In the genomic region with DNA sequence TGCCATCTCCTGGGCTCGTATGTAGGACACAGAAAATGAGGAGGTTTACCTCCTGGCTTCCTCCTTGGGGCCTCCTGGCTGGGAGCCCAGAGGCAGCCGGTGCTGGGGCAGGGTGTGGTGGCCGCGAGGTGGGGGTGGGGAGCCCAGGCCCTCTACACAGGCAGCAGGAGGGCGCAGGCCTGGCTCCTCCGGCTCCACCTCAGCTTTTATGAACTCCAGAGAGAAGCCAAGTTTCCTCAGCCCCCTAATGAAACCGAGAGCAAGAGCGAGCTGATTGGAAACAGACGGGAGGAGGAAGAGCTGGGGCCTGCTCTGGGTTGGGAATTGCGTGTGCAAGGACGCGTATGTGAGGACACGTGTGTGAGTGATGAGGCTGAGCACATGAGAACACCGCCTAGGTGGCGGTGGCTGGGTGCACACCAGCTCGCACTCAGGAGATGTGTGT, we compare ENCODE assay signal across 11 cellular contexts. TPM values are rescaled to one million over a fixed set of nuclear protein-coding genes. Genes with fewer than 3 reads are reported as not detected.
DNase-seq lines count a peak whose midpoint lies in the region; ATAC-seq and TF ChIP-seq lines count a peak whose summit lies in the region.
"Had no signal": no experiment of that assay in that cellular context is flagged by ENCODE, and none has a peak within 500 bp of the region (broad histone marks: within the 10 kb centered on the region; RNA-seq: fewer than 3 reads in every experiment).

No MANE protein-coding gene starts in this region.

- peak overlapping the region; percentile 58 for H3K9ac ChIP-seq in NT2/D1 (ENCODE audit: insufficient read length, low read depth)

- ATAC-seq in GM21717 (IDR thresholded peaks at IDR 0.05; ENCODE audit: unreplicated experiment), result no peak
- no peak for ATAC-seq in HG02763 (IDR thresholded peaks at IDR 0.05; ENCODE audit: unreplicated experiment)
- ATAC-seq: activated CD8-positive, alpha-beta T cell treated with anti-CD3 and anti-CD28 coated beads, Interleukin-2, amount 10 ng/mL, durations not matched to agents 7 days and 5 days had no signal

- H3K27ac Mint-ChIP-seq in Calu3 (ENCODE audit: unreplicated experiment) (no peak overlapping the region), type B pancreatic cell (no peak overlapping the region)
- H3K27ac Mint-ChIP-seq: activated CD8-positive, alpha-beta T cell treated with anti-CD3 and anti-CD28 coated beads, Interleukin-2, amount 10 ng/mL, durations not matched to agents 7 days and 5 days had no signal

- H3K9me3 ChIP-seq in NT2/D1 (ENCODE audit: insufficient read depth, low read length), result no peaks in the 10 kb centered on the region
- H3K9me3 ChIP-seq in esophagus (ENCODE audit: control insufficient read depth in 2 of 2, insufficient read depth in 1 of 2, low read depth in 1 of 2, low read length in 1 of 2), result no peaks in the 10 kb centered on the region
- H3K9me3 ChIP-seq in prostate gland, result no peaks in the 10 kb centered on the region

- CTCF ChIA-PET in Calu3 (lab: Charles Lee), result interaction anchor here (0.6 kb wide), 1 partner anchor 194 kb away, joined by 3 read pairs; no protein-coding TSS in a partner anchor

- no peak overlapping the region for H3K4me3 ChIP-seq in NT2/D1 (ENCODE audit: insufficient read length, low read depth)
- no peak overlapping the region for H3K4me3 ChIP-seq in esophagus (ENCODE audit: low read depth in 1 of 2, low read length in 2 of 2)
- H3K4me3 ChIP-seq in prostate gland, result no peak overlapping the region
- H3K4me3 ChIP-seq: skin epidermis had no signal

- 36 to 49% methylated on average over 16 of the region's 16 CpGs for WGBS in esophagus, 2 donors
- WGBS in prostate gland, result 30% methylated on average over 16 of the region's 16 CpGs

- no peak for TF ChIP-seq CTCF in Calu3 (IDR thresholded peaks at IDR 0.05; ENCODE audit: unreplicated experiment)
- no peak for TF ChIP-seq CTCF in prostate gland (IDR thresholded peaks at IDR 0.05)
- TF ChIP-seq CTCF in type B pancreatic cell (conservative IDR thresholded peaks at IDR 0.05), result no peak

- BruUV-seq in Calu3 (replicated peaks; lab: Mats Ljungman, UMichigan), result no TSS peak

- H3K27ac ChIP-seq in esophagus (ENCODE audit: low read depth in 2 of 2, low read length in 1 of 2) (peak overlapping the region; percentile 71 to 80), prostate gland (peak overlapping the region; percentile 74 to 79)

- H3K36me3 ChIP-seq in NT2/D1 (ENCODE audit: insufficient read depth, insufficient read length, low read length) (no peaks in the 10 kb centered on the region), esophagus (ENCODE audit: control insufficient read depth in 2 of 2, insufficient read depth in 2 of 2, low read length in 1 of 2) (peaks cover 4 to 50% of the 10 kb centered on the region in 2 donors), prostate gland (peaks cover 3 to 6% of the 10 kb centered on the region in 2 donors)

- H3K4me3 Mint-ChIP-seq in Calu3 (ENCODE audit: low read depth, unreplicated experiment) (no peak overlapping the region), type B pancreatic cell (no peak overlapping the region)
- H3K4me3 Mint-ChIP-seq: activated CD8-positive, alpha-beta T cell treated with anti-CD3 and anti-CD28 coated beads, Interleukin-2, amount 10 ng/mL, durations not matched to agents 7 days and 5 days had no signal

- H3K36me3 Mint-ChIP-seq in Calu3 (ENCODE audit: insufficient read depth, unreplicated experiment) (peaks cover 5% of the 10 kb centered on the region), type B pancreatic cell (no peaks in the 10 kb centered on the region)

- H3K27me3 Mint-ChIP-seq in Calu3 (ENCODE audit: unreplicated experiment) (no peaks in the 10 kb centered on the region), type B pancreatic cell (peaks cover 57% of the 10 kb centered on the region)

- TF ChIP-seq POLR2A in prostate gland (IDR thresholded peaks at IDR 0.05), result no peak

- H3K4me1 Mint-ChIP-seq in Calu3 (ENCODE audit: low read depth, unreplicated experiment), result peaks cover 21% of the 10 kb centered on the region
- H3K4me1 Mint-ChIP-seq in type B pancreatic cell (ENCODE audit: unreplicated experiment), result peaks cover 28% of the 10 kb centered on the region

- intact Hi-C loops in Calu3 (cut with micrococcal nuclease; ENCODE audit: unreplicated experiment) (no loop called here), prostate gland (cut with DNase I) (no loop called here)

- no peaks in the 10 kb centered on the region for H3K9me3 Mint-ChIP-seq in Calu3 (ENCODE audit: low read depth, unreplicated experiment)
- no peaks in the 10 kb centered on the region for H3K9me3 Mint-ChIP-seq in type B pancreatic cell

- peaks cover 16% of the 10 kb centered on the region for H3K27me3 ChIP-seq in NT2/D1 (ENCODE audit: insufficient read depth, insufficient read length)
- H3K27me3 ChIP-seq in esophagus (ENCODE audit: control insufficient read depth in 1 of 2, insufficient read depth in 2 of 2, low read length in 2 of 2), result no peaks in the 10 kb centered on the region
- H3K27me3 ChIP-seq in prostate gland (replicated peaks; ENCODE audit: insufficient read depth), result no peaks in the 10 kb centered on the region

- DNase-seq in Calu3, result peak; percentile 59
- no peak for DNase-seq in NT2/D1 (ENCODE audit: low read depth, low spot score)
- DNase-seq in prostate gland (ENCODE audit: low spot score), result no peak
- no peak for DNase-seq in kidney glomerular epithelial cell (lab: John Stamatoyannopoulos, UW)
- no peak for DNase-seq in type B pancreatic cell (ENCODE audit: extremely low spot score, unreplicated experiment)
- DNase-seq: activated CD8-positive, alpha-beta T cell treated with anti-CD3 and anti-CD28 coated beads, Interleukin-2, amount 10 ng/mL, durations not matched to agents 7 days and 5 days; NCI-H526 had no signal

- H3K4me1 ChIP-seq in NT2/D1 (ENCODE audit: insufficient read depth, insufficient read length) (peaks cover 49% of the 10 kb centered on the region), esophagus (ENCODE audit: control insufficient read depth in 2 of 2, insufficient read depth in 2 of 2, low read length in 1 of 2) (peaks cover 7 to 29% of the 10 kb centered on the region in 2 donors), prostate gland (replicated peaks) (peaks cover 36% of the 10 kb centered on the region)

RNA-seq across cellular contexts. Expression of gene LYL1, which starts 23.1 kb away (rescaled TPM):
- total RNA-seq in Calu3 (2022) (0.32 TPM in 1 of 2 replicates, not detected in the other), prostate gland (10 to 100 TPM in 1 of 2 donors, 1 to 10 TPM in 1; 4.6 to 13.3 TPM), type B pancreatic cell (ENCODE audit: low replicate concordance) (0.19 TPM in 1 of 2 replicates, not detected in the other)
- 1 to 10 TPM; 1.5 to 1.9 TPM for polyA plus RNA-seq in esophagus

RNA-seq across cellular contexts. Expression of gene TRMT1, which starts 37.0 kb away (rescaled TPM):
- total RNA-seq in Calu3 (2022), result 36.5 and 40.2 TPM in 2 replicates
- 10 to 100 TPM; 34.0 to 59.5 TPM for polyA plus RNA-seq in esophagus
- total RNA-seq in prostate gland, result 10 to 100 TPM; 23.3 to 55.4 TPM
- total RNA-seq in type B pancreatic cell (ENCODE audit: low replicate concordance), result 48.1 and 69.7 TPM in 2 replicates

RNA-seq across cellular contexts. Expression of gene NACC1, which starts 38.5 kb away (rescaled TPM):
- 80.9 and 83.1 TPM in 2 replicates for total RNA-seq in Calu3 (2022)
- polyA plus RNA-seq in esophagus, result 10 to 100 TPM; 19.5 to 39.4 TPM
- total RNA-seq in prostate gland, result 10 to 100 TPM; 52.4 to 91.9 TPM
- total RNA-seq in type B pancreatic cell (ENCODE audit: low replicate concordance), result 66.8 and 77.9 TPM in 2 replicates
